In genomic region chr12:87766044-87766443, GRCh38 we compare ENCODE assay signal across 30 cellular contexts.
"Had no signal": no experiment of that assay in that cellular context is flagged by ENCODE, and none has a peak within 500 bp of the region (broad histone marks: within the 10 kb centered on the region; RNA-seq: fewer than 3 reads in every experiment).

No MANE protein-coding gene starts in this region.

- H3K79me2 ChIP-seq: parathyroid adenoma had no signal

- H3K4me2 ChIP-seq: smooth muscle cell had no signal

- H3K4me1 ChIP-seq: parathyroid adenoma, psoas muscle, spleen, suprapubic skin, testis, tibial artery, transverse colon, upper lobe of right lung, uterus had no signal

- H2AFZ ChIP-seq: parathyroid adenoma had no signal

- H3K4me3 ChIP-seq: ovary, psoas muscle, skin epidermis, smooth muscle cell, spleen, suprapubic skin, testis, tibial artery, transverse colon, upper lobe of right lung, uterus had no signal

- ATAC-seq: naive thymus-derived CD8-positive, alpha-beta T cell; natural killer cell treated with Interleukin-12 subunit alpha and Interleukin-12 subunit beta and Interleukin-15 and Interleukin-18, amount 100 ng/mL, for 72 hours; psoas muscle; right cardiac atrium; sciatic nerve; stimulated activated memory B cell treated with anti-CD40 and anti-IgM and Interleukin-4, amounts not matched to agents 10 μg/mL and 1 μg/mL and 100 μg/mL, for 72 hours; stimulated activated naive CD8-positive, alpha-beta T cell treated with anti-CD3 and anti-CD28 coated beads, Interleukin-15, amount 100 ng/mL, for 72 hours; stimulated activated naive CD8-positive, alpha-beta T cell treated with anti-CD3 and anti-CD28 coated beads, Interleukin-15, Interleukin-2, amounts not matched to agents 100 U/mL and 50 U/mL, for 24 hours; upper lobe of right lung had no signal

- H3K9ac ChIP-seq: parathyroid adenoma had no signal

- H3K9me3 ChIP-seq: neutrophil, ovary, psoas muscle, spleen, suprapubic skin, testis, tibial artery, transverse colon, upper lobe of right lung, uterus had no signal

- DNase-seq: naive thymus-derived CD8-positive, alpha-beta T cell; nephron progenitor cell; nucleus accumbens; ovary; posterior cingulate gyrus; psoas muscle; right cardiac atrium; spleen; stimulated activated CD4-positive, alpha-beta T cell treated with anti-CD3 and anti-CD28 coated beads, Interleukin-12 subunit alpha, Interleukin-12 subunit beta, amount 100 ng/mL, for 4 hours; stimulated activated CD4-positive, alpha-beta T cell treated with anti-CD3 and anti-CD28 coated beads, Interleukin-1b, Interleukin-23, amount 100 ng/mL, for 48 hours; stimulated activated CD4-positive, alpha-beta T cell treated with anti-CD3 and anti-CD28 coated beads, Interleukin-4, amount 100 ng/mL, for 1 hour; stimulated activated CD4-positive, alpha-beta T cell treated with anti-CD3 and anti-CD28 coated beads, Interleukin-4, amount 100 ng/mL, for 4 hours; stimulated activated CD8-positive, alpha-beta memory T cell treated with anti-CD3 and anti-CD28 coated beads, Interleukin-4, amount 100 ng/mL, for 48 hours; stimulated activated naive CD4-positive, alpha-beta T cell; stimulated activated naive CD8-positive, alpha-beta T cell treated with anti-CD3 and anti-CD28 coated beads, Interleukin-15, amount 100 ng/mL, for 72 hours; stimulated activated naive CD8-positive, alpha-beta T cell treated with anti-CD3 and anti-CD28 coated beads, Interleukin-15, Interleukin-2, amounts not matched to agents 100 U/mL and 50 U/mL, for 24 hours; substantia nigra; testis; tibial artery; transverse colon; upper lobe of right lung; uterus had no signal

- H3K27me3 ChIP-seq: neutrophil, ovary, spleen, suprapubic skin, testis, tibial artery, transverse colon, upper lobe of right lung, uterus had no signal

- H3K36me3 ChIP-seq: neutrophil, ovary, spleen, suprapubic skin, tibial artery, transverse colon, upper lobe of right lung, uterus had no signal

- H3K27ac ChIP-seq: neutrophil, ovary, parathyroid adenoma, psoas muscle, skin epidermis, spleen, suprapubic skin, testis, tibial artery, transverse colon, upper lobe of right lung, uterus had no signal
